Comparison of ENCODE assay signal across 22 cellular contexts in the genomic region with DNA sequence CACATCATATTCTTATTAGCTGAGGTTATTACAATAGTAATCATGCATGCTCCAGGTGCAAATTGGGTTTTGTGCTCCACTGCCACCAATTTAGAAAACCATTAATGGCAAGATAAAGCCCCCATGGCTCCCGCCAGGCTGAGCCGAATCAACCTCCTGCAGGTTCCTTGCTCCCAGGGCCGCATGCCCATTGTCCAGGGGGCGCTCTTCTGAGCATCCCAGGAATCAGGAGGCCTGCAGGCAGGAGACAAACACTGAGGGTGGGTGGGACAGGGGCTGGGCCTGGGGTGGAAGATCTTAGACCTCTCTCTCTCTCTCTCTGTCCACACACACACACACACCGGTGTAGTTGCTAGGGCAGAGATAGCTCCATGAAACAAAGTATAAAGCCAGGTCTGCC. TPM values are rescaled to one million over a fixed set of nuclear protein-coding genes. Genes with fewer than 3 reads are reported as not detected.
DNase-seq lines count a peak whose midpoint lies in the region; ATAC-seq and TF ChIP-seq lines count a peak whose summit lies in the region.
"Had no signal": no experiment of that assay in that cellular context is flagged by ENCODE, and none has a peak within 500 bp of the region (broad histone marks: within the 10 kb centered on the region; RNA-seq: fewer than 3 reads in every experiment).

No MANE protein-coding gene starts in this region.

- TF ChIP-seq RAD21 in HCT116 (IDR thresholded peaks at IDR 0.05; ENCODE audit: low read depth), result no peak

- TF ChIP-seq POLR2A in HCT116 (IDR thresholded peaks at IDR 0.05; ENCODE audit: borderline replicate concordance, extremely low read depth, insufficient read depth, insufficient read length), result no peak

- DNase-seq in BE2C, result no peak
- DNase-seq in HCT116 (ENCODE audit: low read depth, low spot score), result no peak
- no peak for DNase-seq in WERI-Rb-1
- DNase-seq in iPS-NIHi11 (ENCODE audit: low spot score), result peak; percentile 63
- no peak for DNase-seq in Karpas-422
- DNase-seq in COLO829 (ENCODE audit: low spot score), result no peak
- DNase-seq: DMS53, GDM1, GM23248, Kasumi-1, NCI-H1417, NCI-H1694 treated with DMSO at 0.1 percent for 48 hours, NCI-H2081 treated with DMSO at 0.1 percent for 48 hours, NCI-H2171 treated with DMSO at 0.1 percent for 48 hours, NCI-H524 treated with DMSO at 0.1 percent for 48 hours, PC-9, RPMI8226, SHP77, SW 1271 had no signal

- H3K27ac ChIP-seq in HCT116 (ENCODE audit: low read depth, low read length) (no peak overlapping the region), WERI-Rb-1 (no peak overlapping the region; the same call in 1 of the 2 replicates), Karpas-422 (ENCODE audit: low read length) (no peak overlapping the region)
- H3K27ac ChIP-seq: GM23248, PC-9 had no signal

- peak; percentile 65 for ATAC-seq in HCT116
- ATAC-seq in HG03045 (IDR thresholded peaks at IDR 0.05; ENCODE audit: unreplicated experiment), result no peak
- no peak for ATAC-seq in GM21825 (IDR thresholded peaks at IDR 0.05; ENCODE audit: unreplicated experiment)
- ATAC-seq: GM12878 had no signal

- CTCF ChIA-PET in HCT116 (lab: Charles Lee), result interaction anchor here (1.3 to 1.8 kb wide), 2 partner anchors 17 to 28 kb away, joined by 5 to 9 read pairs; no protein-coding TSS in a partner anchor

- BruUV-seq in HCT116 (replicated peaks; lab: Mats Ljungman, UMichigan), result no TSS peak

- H3K9me3 ChIP-seq in BE2C, result no peaks in the 10 kb centered on the region
- no peaks in the 10 kb centered on the region for H3K9me3 ChIP-seq in HCT116 (ENCODE audit: control insufficient read depth in 1 of 2, insufficient read depth in 1 of 2, low read depth in 1 of 2, low read length in 2 of 2)
- no peaks in the 10 kb centered on the region for H3K9me3 ChIP-seq in WERI-Rb-1 (ENCODE audit: severe bottlenecking)
- H3K9me3 ChIP-seq in Karpas-422 (ENCODE audit: low read length), result no peaks in the 10 kb centered on the region

- H3K4me1 ChIP-seq in BE2C (no peaks in the 10 kb centered on the region), HCT116 (ENCODE audit: control insufficient read depth in 1 of 2, insufficient read depth in 2 of 2, low read length in 2 of 2) (no peaks in the 10 kb centered on the region), Karpas-422 (ENCODE audit: low read length) (no peaks in the 10 kb centered on the region)

- H3K4me3 ChIP-seq in BE2C (ENCODE audit: low read depth, low read length) (no peak overlapping the region), HCT116 (replicated peaks in 1 of 2; ENCODE audit: low read depth in 1 of 2, low read length in 2 of 2) (no peak overlapping the region), WERI-Rb-1 (ENCODE audit: low read depth, low read length) (no peak overlapping the region), Karpas-422 (ENCODE audit: low read length) (no peak overlapping the region)
- H3K4me3 ChIP-seq: GM12878, GM23248, PC-9 had no signal

- H4K20me1 ChIP-seq in HCT116 (ENCODE audit: insufficient read depth), result no peaks in the 10 kb centered on the region
- H4K20me1 ChIP-seq in Karpas-422 (ENCODE audit: insufficient read depth, low read depth, low read length), result no peaks in the 10 kb centered on the region

- no peaks in the 10 kb centered on the region for H3K79me2 ChIP-seq in HCT116 (ENCODE audit: insufficient read depth, low read length)
- no peaks in the 10 kb centered on the region for H3K79me2 ChIP-seq in Karpas-422 (ENCODE audit: low read length)

- H3K9me2 ChIP-seq in HCT116 (ENCODE audit: insufficient read depth) (no peaks in the 10 kb centered on the region), Karpas-422 (replicated peaks; ENCODE audit: insufficient read depth, low read length) (no peaks in the 10 kb centered on the region)

- RAD21 ChIA-PET in HCT116 (lab: Charles Lee; ENCODE audit: low non-redundant PET in 1 of 2, low total read pairs in 2 of 2, uncharacterized antibody in 2 of 2, unreplicated experiment in 2 of 2), result no interaction called here

- no peaks in the 10 kb centered on the region for H3K27me3 ChIP-seq in BE2C
- H3K27me3 ChIP-seq in HCT116 (ENCODE audit: insufficient read depth, low read length), result no peaks in the 10 kb centered on the region
- no peaks in the 10 kb centered on the region for H3K27me3 ChIP-seq in WERI-Rb-1 (ENCODE audit: insufficient read depth, low read depth, severe bottlenecking)
- no peaks in the 10 kb centered on the region for H3K27me3 ChIP-seq in Karpas-422 (ENCODE audit: low read length)

- POLR2A ChIA-PET in HCT116 (lab: Charles Lee), result no interaction called here

- no peak overlapping the region for H3K4me2 ChIP-seq in HCT116 (ENCODE audit: low read length)
- no peak overlapping the region for H3K4me2 ChIP-seq in Karpas-422 (ENCODE audit: low read depth, low read length, poor library complexity, severe bottlenecking)
- H3K4me2 ChIP-seq: PC-9 had no signal

- no peak overlapping the region for H2AFZ ChIP-seq in HCT116 (ENCODE audit: low read depth, low read length, poor library complexity, severe bottlenecking)
- H2AFZ ChIP-seq in Karpas-422 (ENCODE audit: low read length), result no peak overlapping the region
- H2AFZ ChIP-seq: GM23248, PC-9 had no signal

- no peaks in the 10 kb centered on the region for H3K36me3 ChIP-seq in BE2C
- H3K36me3 ChIP-seq in HCT116 (ENCODE audit: control insufficient read depth in 1 of 2, insufficient read depth in 2 of 2, low read length in 2 of 2), result no peaks in the 10 kb centered on the region
- no peaks in the 10 kb centered on the region for H3K36me3 ChIP-seq in WERI-Rb-1
- H3K36me3 ChIP-seq in Karpas-422 (ENCODE audit: insufficient read depth, low read length), result no peaks in the 10 kb centered on the region

- TF ChIP-seq CTCF in BE2C (IDR thresholded peaks at IDR 0.05; ENCODE audit: low read depth, low read length) (0 out of 2 replicates have a peak, but pooled peaks have one; percentile 14), HCT116 (IDR thresholded peaks at IDR 0.05 in 2 of 3, conservative IDR thresholded peaks at IDR 0.05 in 1 of 3; ENCODE audit: borderline replicate concordance in 1 of 3, insufficient read depth in 1 of 3, low read depth in 2 of 3, low read length in 2 of 3) (peak in 1 of 3 experiments; percentile 30; a peak in 2 of 6 replicates), WERI-Rb-1 (IDR thresholded peaks at IDR 0.05; ENCODE audit: low read depth, low read length) (peak; percentile 34; the same call in 1 of the 2 replicates)

- intact Hi-C loops in HCT116 (cut with micrococcal nuclease), result no loop called here

- H3K9ac ChIP-seq in HCT116 (ENCODE audit: low read length), result no peak overlapping the region
- no peak overlapping the region for H3K9ac ChIP-seq in Karpas-422 (ENCODE audit: low read length)
- H3K9ac ChIP-seq: GM23248 had no signal

TF ChIP-seq in HCT116, 20 proteins besides CTCF, POLR2A, EP300 and RAD21 (continues in another document):
- no peak for TF ChIP-seq EZH2 (IDR thresholded peaks at IDR 0.05)
- no peak for TF ChIP-seq FOSL1 (IDR thresholded peaks at IDR 0.05; ENCODE audit: low read depth)
- no peak for TF ChIP-seq EGR1 (IDR thresholded peaks at IDR 0.05; ENCODE audit: low read depth)
- no peak for TF ChIP-seq POLR2AphosphoS5 (IDR thresholded peaks at IDR 0.05; ENCODE audit: low read depth, low read length)
- TF ChIP-seq ZFX (IDR thresholded peaks at IDR 0.05), result no peak
- no peak for TF ChIP-seq CBX3 (IDR thresholded peaks at IDR 0.05; ENCODE audit: low read depth)
- no peak for TF ChIP-seq YY1 (IDR thresholded peaks at IDR 0.05; ENCODE audit: extremely low read depth, insufficient replicate concordance, low read depth, low read length)
- no peak for TF ChIP-seq SIN3A (IDR thresholded peaks at IDR 0.05; ENCODE audit: low read depth)
- no peak for TF ChIP-seq SP1 (IDR thresholded peaks at IDR 0.05; ENCODE audit: low read depth)
- TF ChIP-seq, protein P1, sequence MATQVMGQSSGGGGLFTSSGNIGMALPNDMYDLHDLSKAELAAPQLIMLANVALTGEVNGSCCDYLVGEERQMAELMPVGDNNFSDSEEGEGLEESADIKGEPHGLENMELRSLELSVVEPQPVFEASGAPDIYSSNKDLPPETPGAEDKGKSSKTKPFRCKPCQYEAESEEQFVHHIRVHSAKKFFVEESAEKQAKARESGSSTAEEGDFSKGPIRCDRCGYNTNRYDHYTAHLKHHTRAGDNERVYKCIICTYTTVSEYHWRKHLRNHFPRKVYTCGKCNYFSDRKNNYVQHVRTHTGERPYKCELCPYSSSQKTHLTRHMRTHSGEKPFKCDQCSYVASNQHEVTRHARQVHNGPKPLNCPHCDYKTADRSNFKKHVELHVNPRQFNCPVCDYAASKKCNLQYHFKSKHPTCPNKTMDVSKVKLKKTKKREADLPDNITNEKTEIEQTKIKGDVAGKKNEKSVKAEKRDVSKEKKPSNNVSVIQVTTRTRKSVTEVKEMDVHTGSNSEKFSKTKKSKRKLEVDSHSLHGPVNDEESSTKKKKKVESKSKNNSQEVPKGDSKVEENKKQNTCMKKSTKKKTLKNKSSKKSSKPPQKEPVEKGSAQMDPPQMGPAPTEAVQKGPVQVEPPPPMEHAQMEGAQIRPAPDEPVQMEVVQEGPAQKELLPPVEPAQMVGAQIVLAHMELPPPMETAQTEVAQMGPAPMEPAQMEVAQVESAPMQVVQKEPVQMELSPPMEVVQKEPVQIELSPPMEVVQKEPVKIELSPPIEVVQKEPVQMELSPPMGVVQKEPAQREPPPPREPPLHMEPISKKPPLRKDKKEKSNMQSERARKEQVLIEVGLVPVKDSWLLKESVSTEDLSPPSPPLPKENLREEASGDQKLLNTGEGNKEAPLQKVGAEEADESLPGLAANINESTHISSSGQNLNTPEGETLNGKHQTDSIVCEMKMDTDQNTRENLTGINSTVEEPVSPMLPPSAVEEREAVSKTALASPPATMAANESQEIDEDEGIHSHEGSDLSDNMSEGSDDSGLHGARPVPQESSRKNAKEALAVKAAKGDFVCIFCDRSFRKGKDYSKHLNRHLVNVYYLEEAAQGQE (IDR thresholded peaks at IDR 0.05; ENCODE audit: low read depth), result no peak
- TF ChIP-seq, protein P2, sequence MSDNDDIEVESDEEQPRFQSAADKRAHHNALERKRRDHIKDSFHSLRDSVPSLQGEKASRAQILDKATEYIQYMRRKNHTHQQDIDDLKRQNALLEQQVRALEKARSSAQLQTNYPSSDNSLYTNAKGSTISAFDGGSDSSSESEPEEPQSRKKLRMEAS (IDR thresholded peaks at IDR 0.05), result no peak
- TF ChIP-seq TCF7L2 (IDR thresholded peaks at IDR 0.05; ENCODE audit: borderline replicate concordance, extremely low read depth, insufficient read depth, insufficient read length), result no peak
- TF ChIP-seq EZH2phosphoT487 (IDR thresholded peaks at IDR 0.05; ENCODE audit: borderline replicate concordance), result no peak
- TF ChIP-seq JUND (IDR thresholded peaks at IDR 0.05), result no peak
- no peak for TF ChIP-seq SRF (IDR thresholded peaks at IDR 0.05; ENCODE audit: low read depth)
- TF ChIP-seq ZNF274 (IDR thresholded peaks at IDR 0.05; ENCODE audit: low read depth, low read length), result no peak
- no peak for TF ChIP-seq ELF1 (IDR thresholded peaks at IDR 0.05; ENCODE audit: borderline replicate concordance, low read depth)
- TF ChIP-seq CEBPB (IDR thresholded peaks at IDR 0.05; ENCODE audit: low read depth), result no peak

RNA-seq across cellular contexts. Expression of a gene that starts 57.4 kb away (rescaled TPM):
- polyA plus RNA-seq in BE2C (2012; ENCODE audit: insufficient read depth, insufficient read length, low read depth), result 27.1 TPM
- total RNA-seq in HCT116 (2021; ENCODE audit: unreplicated experiment), result 22.9 TPM
- polyA plus RNA-seq in HCT116 (2012), result 16.1 and 19.0 TPM in 2 replicates
- 6.4 and 14.1 TPM in 2 replicates for total RNA-seq in Karpas-422 (2014; rRNA removed; shearing (Covaris generic); ENCODE audit: low replicate concordance)
